ENCODE assay signal across 8 cellular contexts in genomic region chr19:14118165-14119051, GRCh38. TPM values are rescaled to one million over a fixed set of nuclear protein-coding genes. Genes with fewer than 3 reads are reported as not detected.
A peak's percentile ranks its signal among the peaks of the same experiment; 100 is the strongest.
DNase-seq lines count a peak whose midpoint lies in the region; ATAC-seq, FAIRE-seq and TF ChIP-seq lines count a peak whose summit lies in the region.

No MANE protein-coding gene starts in this region.

- peak overlapping the region; percentile 50 for H3K4me3 ChIP-seq in A549
- H3K4me3 ChIP-seq in HL-60 (replicated peaks; ENCODE audit: insufficient read depth, low read length) = peak overlapping the region; percentile 51
- H3K4me3 ChIP-seq in psoas muscle = peak overlapping the region; percentile 76

- no peak for TF ChIP-seq POLR2A in A549 (IDR thresholded peaks at IDR 0.05; ENCODE audit: low read length)

- ATAC-seq in A549 (peak in 1 of 2 experiments; percentile 2; a peak in 3 of 6 replicates), GM18519 (IDR thresholded peaks at IDR 0.05; ENCODE audit: low FRiP score, unreplicated experiment) (peak; percentile 25), psoas muscle (peak; percentile 66 to 74 (median 72))

- no peaks in the 10 kb centered on the region for H3K9me3 ChIP-seq in A549
- no peaks in the 10 kb centered on the region for H3K9me3 ChIP-seq in psoas muscle

- intact Hi-C loops in psoas muscle (cut with DNase I) = loop anchor here in 1 of 2 donors (5.0 kb wide), 1 partner anchor 36 kb away; no protein-coding TSS in a partner anchor

- DNase-seq in A549 (ENCODE audit: low read depth in 1 of 2, low spot score in 1 of 2) (no peak), HL-60 (ENCODE audit: low read depth in 1 of 2, low spot score in 1 of 2) (peak; percentile 92 to 96), SK-N-DZ (ENCODE audit: low spot score) (peak; percentile 36), astrocyte of the hippocampus (ENCODE audit: low read depth, low spot score) (peak; percentile 53), hippocampal formation (lab: John Stamatoyannopoulos, UW) (peak; percentile 61 to 65), psoas muscle (peak; percentile 93 to 94), HuH-7.5 (ENCODE audit: low spot score) (no peak)

- peak overlapping the region; percentile 89 for H3K4me2 ChIP-seq in A549

- no peak for TF ChIP-seq RAD21 in A549 (conservative IDR thresholded peaks at IDR 0.05 in 1 of 2, IDR thresholded peaks at IDR 0.05 in 1 of 2)

- H3K36me3 ChIP-seq in psoas muscle (ENCODE audit: insufficient read depth in 1 of 2, low read depth in 1 of 2) = no peaks in the 10 kb centered on the region

- H3K27me3 ChIP-seq in HL-60 (ENCODE audit: insufficient read depth, poor library complexity, severe bottlenecking) (no peaks in the 10 kb centered on the region), psoas muscle (ENCODE audit: insufficient read depth in 3 of 3, low read length in 2 of 3) (no peaks in the 10 kb centered on the region)

- POLR2A ChIA-PET in A549 (lab: Yijun Ruan, JAX) = interaction anchor here (0.6 to 1.3 kb wide), 4 partner anchors 13 to 265 kb away, joined by 3 to 8 read pairs (median 4); partner anchors contain the start of gene ASF1B

- no peak for TF ChIP-seq CTCF in A549 (IDR thresholded peaks at IDR 0.05)
- TF ChIP-seq CTCF in HL-60 (IDR thresholded peaks at IDR 0.05; ENCODE audit: insufficient read depth, low read length) = no peak
- no peak for TF ChIP-seq CTCF in psoas muscle (IDR thresholded peaks at IDR 0.05)

- H3K27ac ChIP-seq in A549 (peak overlapping the region; percentile 92 to 96), HL-60 (replicated peaks) (peak overlapping the region; percentile 79), psoas muscle (peak overlapping the region; percentile 100)

- no peak for TF ChIP-seq EP300 in A549 (IDR thresholded peaks at IDR 0.05)

- 47% methylated on average over 15 of the region's 61 CpGs for WGBS in A549 (ENCODE audit: missing lambda C conversion rate)
- 1 to 2% (median 1%) methylated on average over 23 to 60 of the region's 61 CpGs for whole genome bisulfite sequencing in psoas muscle, 3 donors

- CTCF ChIA-PET in A549 (lab: Yijun Ruan, JAX) = interaction anchor here (1.0 to 2.3 kb wide), 2 partner anchors 18 kb away, joined by 4 to 10 read pairs; partner anchors contain the start of gene ASF1B

- FAIRE-seq in A549 (lab: Jason Lieb, UNC) = no peak

- peaks cover 19% of the 10 kb centered on the region for H3K4me1 ChIP-seq in A549
- peaks cover 52% of the 10 kb centered on the region for H3K4me1 ChIP-seq in psoas muscle

TF ChIP-seq in A549, 52 proteins besides CTCF, POLR2A, EP300 and RAD21:
- TF ChIP-seq PHF8 (IDR thresholded peaks at IDR 0.05; ENCODE audit: borderline replicate concordance, low read depth) (peak; percentile 39; the same call in 1 of the 2 replicates), JUN (IDR thresholded peaks at IDR 0.05) (0 out of 5 replicates have a peak, but pooled peaks of 1 of the 2 experiments have one; percentile 32), E2F6 (IDR thresholded peaks at IDR 0.05; ENCODE audit: borderline replicate concordance, low read depth) (no peak), ATOH8 (CRISPR knock-in tag; IDR thresholded peaks at IDR 0.05; ENCODE audit: low read depth) (0 out of 2 replicates have a peak, but pooled peaks have one; percentile 17), ZFP36 (IDR thresholded peaks at IDR 0.05; ENCODE audit: borderline replicate concordance, partially characterized antibody) (no peak), NFE2L2 (conservative IDR thresholded peaks at IDR 0.05; ENCODE audit: low read length) (no peak)

RNA-seq across cellular contexts. Expression of gene PRKACA, which starts 0.8 kb away (rescaled TPM):
- polyA plus RNA-seq in A549 (2011; rRNA removed) = 10.0 and 12.0 TPM in 2 replicates
- polyA plus RNA-seq in A549 (2012; cell fraction: cytosol; rRNA removed) = 38.9 and 48.9 TPM in 2 replicates
- 28.2 and 29.9 TPM in 2 replicates for polyA plus RNA-seq in A549 (2012; cell fraction: nucleus; rRNA removed)
- 40.9 to 46.2 TPM (median 41.1 TPM) in 3 replicates for polyA plus RNA-seq in A549 (2017; fragmentation: RNase III; extraction: RNeasy Plus Mini Kit Qiagen cat#74134 plus additional on column Dnase treatment)
- polyA minus RNA-seq in A549 (2011; rRNA and poly(A)+ RNA removed) = 13.2 and 16.0 TPM in 2 replicates
- 42.1 and 57.4 TPM in 2 replicates for polyA plus RNA-seq in SK-N-DZ (2014; cell fraction: cytosol; rRNA removed)
- 15.8 and 25.2 TPM in 2 replicates for polyA plus RNA-seq in SK-N-DZ (2014; cell fraction: nucleus; rRNA removed)
- 100 to 1,000 TPM; 209 to 509 (median 312) TPM for total RNA-seq in psoas muscle
- 100 to 1,000 TPM in 2 of 3 donors, 10 to 100 TPM in 1; 99.3 to 208 (median 135) TPM for polyA plus RNA-seq in psoas muscle

RNA-seq across cellular contexts. Expression of gene ASF1B, which starts 18.0 kb away (rescaled TPM):
- polyA plus RNA-seq in A549 (2011; rRNA removed) (12.1 and 17.1 TPM in 2 replicates), A549 (2017; fragmentation: RNase III; extraction: RNeasy Plus Mini Kit Qiagen cat#74134 plus additional on column Dnase treatment) (37.8 to 46.2 TPM (median 42.1 TPM) in 3 replicates), psoas muscle (1 to 10 TPM in 2 of 3 donors, under 1 TPM in 1; 0.20 to 1.2 (median 1.0) TPM)
- 39.6 and 47.6 TPM in 2 replicates for polyA plus RNA-seq in A549 (2012; cell fraction: cytosol; rRNA removed)
- polyA plus RNA-seq in A549 (2012; cell fraction: nucleus; rRNA removed) = 40.9 and 42.2 TPM in 2 replicates
- 15.5 and 16.2 TPM in 2 replicates for polyA minus RNA-seq in A549 (2011; rRNA and poly(A)+ RNA removed)
- 75.4 and 92.6 TPM in 2 replicates for polyA plus RNA-seq in SK-N-DZ (2014; cell fraction: cytosol; rRNA removed)
- 27.8 and 41.8 TPM in 2 replicates for polyA plus RNA-seq in SK-N-DZ (2014; cell fraction: nucleus; rRNA removed)
- total RNA-seq in psoas muscle = 1 to 10 TPM in 1 of 4 donors, under 1 TPM in 2, not detected in 1; 0.63 to 6.0 (median 0.84) TPM

RNA-seq across cellular contexts. Expression of gene SAMD1, which starts 27.9 kb away (rescaled TPM):
- polyA plus RNA-seq in A549 (2011; rRNA removed) (7.7 and 8.4 TPM in 2 replicates), A549 (2017; fragmentation: RNase III; extraction: RNeasy Plus Mini Kit Qiagen cat#74134 plus additional on column Dnase treatment) (26.9 to 30.8 TPM (median 28.9 TPM) in 3 replicates), psoas muscle (10 to 100 TPM; 39.9 to 99.9 (median 60.4) TPM)
- 24.3 and 27.6 TPM in 2 replicates for polyA plus RNA-seq in A549 (2012; cell fraction: cytosol; rRNA removed)
- polyA plus RNA-seq in A549 (2012; cell fraction: nucleus; rRNA removed) = 30.5 and 32.3 TPM in 2 replicates
- 6.9 and 9.4 TPM in 2 replicates for polyA minus RNA-seq in A549 (2011; rRNA and poly(A)+ RNA removed)
- polyA plus RNA-seq in SK-N-DZ (2014; cell fraction: cytosol; rRNA removed) = 65.0 and 85.3 TPM in 2 replicates
- 72.7 and 75.8 TPM in 2 replicates for polyA plus RNA-seq in SK-N-DZ (2014; cell fraction: nucleus; rRNA removed)
- total RNA-seq in psoas muscle = 10 to 100 TPM; 27.3 to 54.4 (median 39.6) TPM

RNA-seq across cellular contexts. Expression of gene C19orf67, which starts 32.8 kb away (rescaled TPM):
- polyA plus RNA-seq in A549 (2011; rRNA removed) = not detected in 2 replicates
- not detected in 2 replicates for polyA plus RNA-seq in A549 (2012; cell fraction: cytosol; rRNA removed)
- not detected in 2 replicates for polyA plus RNA-seq in A549 (2012; cell fraction: nucleus; rRNA removed)
- polyA plus RNA-seq in A549 (2017; fragmentation: RNase III; extraction: RNeasy Plus Mini Kit Qiagen cat#74134 plus additional on column Dnase treatment) = not detected in 3 replicates
- polyA minus RNA-seq in A549 (2011; rRNA and poly(A)+ RNA removed) = not detected in 2 replicates
- polyA plus RNA-seq in SK-N-DZ (2014; cell fraction: cytosol; rRNA removed) = not detected in 2 replicates
- polyA plus RNA-seq in SK-N-DZ (2014; cell fraction: nucleus; rRNA removed) = 2.9 TPM in 1 of 2 replicates, not detected in the other
- total RNA-seq in psoas muscle = not detected
- not detected for polyA plus RNA-seq in psoas muscle

RNA-seq across cellular contexts. Expression of gene MISP3, which starts 45.8 kb away (rescaled TPM):
- polyA plus RNA-seq in A549 (2011; rRNA removed) = 1.3 and 1.9 TPM in 2 replicates
- 3.9 and 4.1 TPM in 2 replicates for polyA plus RNA-seq in A549 (2012; cell fraction: cytosol; rRNA removed)
- 2.6 and 3.8 TPM in 2 replicates for polyA plus RNA-seq in A549 (2012; cell fraction: nucleus; rRNA removed)
- 2.1 to 2.8 TPM (median 2.3 TPM) in 3 replicates for polyA plus RNA-seq in A549 (2017; fragmentation: RNase III; extraction: RNeasy Plus Mini Kit Qiagen cat#74134 plus additional on column Dnase treatment)
- 0.12 and 0.29 TPM in 2 replicates for polyA minus RNA-seq in A549 (2011; rRNA and poly(A)+ RNA removed)
- polyA plus RNA-seq in SK-N-DZ (2014; cell fraction: cytosol; rRNA removed) = 1.3 and 2.7 TPM in 2 replicates
- 2.3 and 3.9 TPM in 2 replicates for polyA plus RNA-seq in SK-N-DZ (2014; cell fraction: nucleus; rRNA removed)
- total RNA-seq in psoas muscle = 1 to 10 TPM; 2.0 to 6.3 (median 2.9) TPM
- polyA plus RNA-seq in psoas muscle = 10 to 100 TPM in 1 of 3 donors, 1 to 10 TPM in 2; 1.8 to 15.4 (median 2.1) TPM

Comparison
In these comparisons a context has a peak if more than half of its experiments do, and no peak if none do; other contexts are left out.
1. DNase-seq: peak in HL-60 (2 of 2), SK-N-DZ (single experiment), astrocyte of the hippocampus (single experiment), hippocampal formation (2 of 2) and psoas muscle (2 of 2); none in A549 (0 of 2) and HuH-7.5 (single experiment).
2. RNA of gene ASF1B, which starts 18.0 kb away (polyA plus RNA-seq): 12.1 to 47.6 TPM in A549; 0.20 to 1.2 TPM in psoas muscle; every median in the first group is over 4 times any median in the second.
3. Peak in every context shown above with its lines, with median percentiles within 50 percentile points of each other: H3K27ac ChIP-seq and H3K4me3 ChIP-seq.